Comparison of ENCODE assay signal across 11 cellular contexts in the genomic region with DNA sequence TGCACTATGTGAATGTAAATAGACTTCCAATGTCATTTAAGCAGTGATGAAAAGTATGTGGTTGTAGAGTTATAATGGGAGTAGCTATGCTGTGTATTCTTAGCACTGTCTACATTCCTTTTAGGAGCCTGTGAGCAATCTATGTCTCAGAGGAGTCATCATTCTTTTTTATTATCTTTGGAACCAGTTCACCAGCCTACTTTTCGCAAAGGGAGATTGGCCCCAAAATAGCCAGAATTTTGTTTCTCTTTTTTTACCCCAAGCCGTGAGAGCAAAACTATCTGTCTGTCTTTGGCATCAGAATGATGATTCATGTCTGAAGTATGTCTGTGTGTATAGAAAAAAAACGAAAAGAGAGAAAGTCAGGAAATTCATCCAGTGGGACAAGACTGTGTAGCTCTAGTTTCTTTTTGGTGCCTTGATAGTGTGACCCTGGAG. TPM values are rescaled to one million over a fixed set of nuclear protein-coding genes. Genes with fewer than 3 reads are reported as not detected.
A peak's percentile ranks its signal among the peaks of the same experiment; 100 is the strongest.
DNase-seq lines count a peak whose midpoint lies in the region; ATAC-seq and TF ChIP-seq lines count a peak whose summit lies in the region.
"Had no signal": no experiment of that assay in that cellular context is flagged by ENCODE, and none has a peak within 500 bp of the region (broad histone marks: within the 10 kb centered on the region; RNA-seq: fewer than 3 reads in every experiment).

No MANE protein-coding gene starts in this region.

- intact Hi-C loops in sigmoid colon (cut with DNase I): no loop called here

- TF ChIP-seq CTCF in gastroesophageal sphincter (IDR thresholded peaks at IDR 0.05): no peak
- TF ChIP-seq CTCF in sigmoid colon (IDR thresholded peaks at IDR 0.05): no peak

- WGBS in gastroesophageal sphincter (ENCODE audit: low coverage in 1 of 2), 2 donors: 10 to 12% methylated on average over 3 of the region's 3 CpGs
- WGBS in sigmoid colon, 2 donors: 63 to 67% methylated on average over 3 of the region's 3 CpGs

- ATAC-seq in gastroesophageal sphincter (peak; percentile 86), HG03039 (IDR thresholded peaks at IDR 0.05; ENCODE audit: unreplicated experiment) (no peak)
- ATAC-seq: activated T-cell treated with anti-CD3 and anti-CD28 coated beads, Interleukin-2, amount 50 U/mL, for 4 hours had no signal

- H3K27me3 ChIP-seq in gastroesophageal sphincter (no peaks in the 10 kb centered on the region), sigmoid colon (no peaks in the 10 kb centered on the region)

- peak overlapping the region in 3 of 4 donors; percentile 44 to 50 (median 44) for H3K27ac ChIP-seq in gastroesophageal sphincter
- peak overlapping the region; percentile 51 to 71 (median 60) for H3K27ac ChIP-seq in sigmoid colon

- H3K36me3 ChIP-seq in gastroesophageal sphincter (no peaks in the 10 kb centered on the region), sigmoid colon (no peaks in the 10 kb centered on the region)

- TF ChIP-seq EP300 in gastroesophageal sphincter (IDR thresholded peaks at IDR 0.05) (no peak), sigmoid colon (IDR thresholded peaks at IDR 0.05) (peak in 3 of 4 donors; percentile 5 to 36 (median 18))

- no peak overlapping the region for H3K4me3 ChIP-seq in gastroesophageal sphincter
- H3K4me3 ChIP-seq in sigmoid colon: no peak overlapping the region

- DNase-seq in GM03348 (ENCODE audit: low spot score) (peak; percentile 77), T1000 (lab: John Stamatoyannopoulos, UW) (peak; percentile 60), sigmoid colon (no peak), COR-L47 (lab: John Stamatoyannopoulos, UW) (no peak), T-helper 2 cell (no peak), DMS153 (lab: John Stamatoyannopoulos, UW) (no peak)
- DNase-seq: activated T-cell treated with anti-CD3 and anti-CD28 coated beads, Interleukin-2, amount 50 U/mL, for 4 hours; glutamatergic neuron; SIG-M5 had no signal

- no peaks in the 10 kb centered on the region for H3K9me3 ChIP-seq in gastroesophageal sphincter
- H3K9me3 ChIP-seq in sigmoid colon: no peaks in the 10 kb centered on the region

- H3K4me1 ChIP-seq in gastroesophageal sphincter (peaks cover 8 to 25% (median 14%) of the 10 kb centered on the region in 3 donors), sigmoid colon (peaks cover 0 to 67% (median 47%) of the 10 kb centered on the region in 4 donors)

- TF ChIP-seq POLR2A in gastroesophageal sphincter (IDR thresholded peaks at IDR 0.05): no peak
- no peak for TF ChIP-seq POLR2A in sigmoid colon (IDR thresholded peaks at IDR 0.05)

RNA-seq across cellular contexts. Expression of gene OSBPL9, which starts 44.2 kb away (rescaled TPM):
- total RNA-seq in gastroesophageal sphincter (100 to 1,000 TPM in 1 of 4 donors, 10 to 100 TPM in 3; 56.9 to 110 (median 78.3) TPM), sigmoid colon (10 to 100 TPM; 49.7 to 81.5 (median 71.9) TPM)
- polyA plus RNA-seq in sigmoid colon: 10 to 100 TPM; 31.8 to 34.9 (median 32.2) TPM

Comparison
In these comparisons a context has a peak if more than half of its experiments do, and no peak if none do; other contexts are left out.
1. DNase-seq: peak in GM03348 (single experiment) and T1000 (single experiment); none in sigmoid colon (single experiment), COR-L47 (single experiment), T-helper 2 cell (0 of 5) and DMS153 (single experiment).